Comparison of ENCODE assay signal across 8 cellular contexts in the genomic region with DNA sequence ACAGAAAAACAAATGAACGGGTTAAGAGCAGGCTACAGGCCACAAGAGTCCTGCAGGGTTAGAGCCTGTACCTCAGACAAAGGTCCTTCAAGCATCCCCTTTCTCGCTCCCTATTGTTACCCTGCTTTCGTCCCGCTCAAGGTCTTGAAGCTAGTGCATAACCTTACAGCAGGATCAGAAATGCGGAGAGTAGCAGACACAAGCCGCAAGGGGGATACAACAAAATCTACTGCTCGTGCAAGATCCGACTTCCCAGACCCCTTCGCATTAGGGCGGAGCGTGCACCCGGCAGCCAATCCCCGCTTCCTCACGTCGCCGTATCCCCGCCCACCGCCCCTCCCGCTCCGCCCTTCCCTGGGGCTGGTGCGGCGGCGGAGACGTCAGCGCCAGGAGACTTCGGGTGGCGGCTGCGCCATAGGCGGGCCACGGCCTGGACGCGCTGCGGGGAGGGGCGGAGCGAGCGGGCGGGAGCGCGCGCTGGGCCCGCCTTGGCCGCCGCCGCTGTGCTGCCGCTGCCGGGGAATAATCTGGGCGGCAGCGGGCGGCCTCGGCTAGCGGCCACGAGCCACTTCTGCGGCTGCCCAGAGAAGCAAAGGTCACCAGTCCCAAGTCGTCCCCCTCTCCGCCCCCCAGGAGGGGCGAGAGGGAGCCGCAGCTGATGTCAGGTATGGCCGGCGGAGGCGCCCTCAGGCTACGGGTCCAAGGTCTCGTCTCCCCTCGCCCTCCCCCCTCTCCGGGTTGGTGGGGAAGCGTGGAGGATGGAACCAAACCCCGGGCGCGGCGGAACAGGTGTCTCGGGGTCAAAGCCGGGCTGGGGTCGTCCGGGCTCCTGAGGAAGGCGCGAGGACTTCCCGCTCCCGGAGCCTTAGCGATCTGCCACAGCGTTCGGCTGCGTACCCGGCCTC. TPM values are rescaled to one million over a fixed set of nuclear protein-coding genes. Genes with fewer than 3 reads are reported as not detected.
A peak's percentile ranks its signal among the peaks of the same experiment; 100 is the strongest.
DNase-seq lines count a peak whose midpoint lies in the region; ATAC-seq and TF ChIP-seq lines count a peak whose summit lies in the region.

A gene (plus strand): TSS at position 389 of the 905 bp plus-strand sequence. CDS start 51,776 bp downstream, outside the sequence.

- DNase-seq in GM13977 (ENCODE audit: low spot score), result peak; percentile 94
- DNase-seq in NCI-H146 treated with DMSO at 0.1 percent for 48 hours (lab: John Stamatoyannopoulos, UW; ENCODE audit: unreplicated experiment), result peak; percentile 95
- peak; percentile 92 for DNase-seq in amniotic stem cell (lab: John Stamatoyannopoulos, UW)
- DNase-seq in left ventricle myocardium inferior, result peak; percentile 98
- DNase-seq in progenitor cell of endocrine pancreas (ENCODE audit: low spot score, unreplicated experiment), result peak; percentile 97
- peak; percentile 98 for DNase-seq in ureter (ENCODE audit: low spot score)

- no peaks in the 10 kb centered on the region for H3K36me3 ChIP-seq in left ventricle myocardium inferior

- H3K4me1 ChIP-seq in left ventricle myocardium inferior, result peaks cover 43% of the 10 kb centered on the region

- no peaks in the 10 kb centered on the region for H3K27me3 ChIP-seq in left ventricle myocardium inferior (ENCODE audit: low read depth)

- intact Hi-C loops in T-helper 1 cell treated with Interleukin-12 subunit alpha and Interleukin-12 subunit beta and Interleukin-4 antibody, amounts not matched to agents 30 ng/mL and 1 ng/mL, for 36 hours (cut with micrococcal nuclease), result loop anchor here (1.0 to 5.0 kb wide), 13 partner anchors 18 to 1035 kb away; a partner anchor contains a TSS
- intact Hi-C loops in left ventricle myocardium inferior (cut with micrococcal nuclease), result no loop called here

- peaks cover 1% of the 10 kb centered on the region for H3K36me3 Mint-ChIP-seq in progenitor cell of endocrine pancreas (ENCODE audit: insufficient read depth)

- H3K4me1 Mint-ChIP-seq in progenitor cell of endocrine pancreas (ENCODE audit: low read depth), result peaks cover 27% of the 10 kb centered on the region

- peak within 1 kb of the TSS; percentile 98 for H3K27ac ChIP-seq in left ventricle myocardium inferior (replicated peaks)

- TF ChIP-seq CTCF in GM13977 (IDR thresholded peaks at IDR 0.05; ENCODE audit: extremely low read depth, insufficient read depth, missing control alignments) (peak; percentile 62), left ventricle myocardium inferior (IDR thresholded peaks at IDR 0.05; ENCODE audit: borderline replicate concordance) (peak; percentile 66), progenitor cell of endocrine pancreas (IDR thresholded peaks at IDR 0.05; ENCODE audit: unreplicated experiment) (peak; percentile 49)

- H3K4me3 Mint-ChIP-seq in progenitor cell of endocrine pancreas (ENCODE audit: low read depth), result peak within 1 kb of the TSS; percentile 77

- peak within 1 kb of the TSS; percentile 92 for H3K4me3 ChIP-seq in left ventricle myocardium inferior

- peak; percentile 83 for ATAC-seq in HG02884 (IDR thresholded peaks at IDR 0.05; ENCODE audit: unreplicated experiment)

- in situ Hi-C loops in GM13977 (cut with MboI; ENCODE audit: low pct_unique_long_range_greater_than_20kb, low sequenced_read_pairs, unreplicated experiment), result no loop called here

- no peaks in the 10 kb centered on the region for H3K9me3 ChIP-seq in left ventricle myocardium inferior (replicated peaks)

- H3K9me3 Mint-ChIP-seq in progenitor cell of endocrine pancreas (ENCODE audit: low read depth), result no peaks in the 10 kb centered on the region

- no peaks in the 10 kb centered on the region for H3K27me3 Mint-ChIP-seq in progenitor cell of endocrine pancreas

- peak within 1 kb of the TSS; percentile 96 for H3K27ac Mint-ChIP-seq in progenitor cell of endocrine pancreas

RNA-seq across cellular contexts. Expression of the gene that starts here (rescaled TPM):
- total RNA-seq in T-helper 1 cell treated with Interleukin-12 subunit alpha and Interleukin-12 subunit beta and Interleukin-4 antibody, amounts not matched to agents 30 ng/mL and 1 ng/mL, for 36 hours, result 54.9 TPM in 2 replicates
- 19.4 TPM for total RNA-seq in left ventricle myocardium inferior
- 63.4 and 75.0 TPM in 2 replicates for total RNA-seq in progenitor cell of endocrine pancreas
- total RNA-seq in ureter, result 29.7 TPM

Comparison
In these comparisons a context has a peak if more than half of its experiments do, and no peak if none do; other contexts are left out.
1. Peak in every context shown above with its lines: DNase-seq, ATAC-seq, H3K4me3 ChIP-seq and H3K27ac ChIP-seq.